11 cellular contexts compared by ENCODE assay signal in genomic region chr16:81450783-81451491, GRCh38. TPM values are rescaled to one million over a fixed set of nuclear protein-coding genes. Genes with fewer than 3 reads are reported as not detected.
DNase-seq lines count a peak whose midpoint lies in the region; ATAC-seq and TF ChIP-seq lines count a peak whose summit lies in the region.
"Had no signal": no experiment of that assay in that cellular context is flagged by ENCODE, and none has a peak within 500 bp of the region (broad histone marks: within the 10 kb centered on the region; RNA-seq: fewer than 3 reads in every experiment).

No MANE protein-coding gene starts in this region.

- H3K4me1 Mint-ChIP-seq in stimulated activated naive CD8-positive, alpha-beta T cell treated with anti-CD3 and anti-CD28 coated beads, Interleukin-15, amount 100 ng/mL, for 72 hours: peaks cover 83% of the 10 kb centered on the region

- no peak for TF ChIP-seq CTCF in RWPE2 (IDR thresholded peaks at IDR 0.05; ENCODE audit: poor library complexity, severe bottlenecking)
- TF ChIP-seq CTCF in epithelial cell of proximal tubule (conservative IDR thresholded peaks at IDR 0.05; ENCODE audit: low read depth, low read length): peak; percentile 13
- no peak for TF ChIP-seq CTCF in GM13976 (IDR thresholded peaks at IDR 0.05; ENCODE audit: borderline replicate concordance, control extremely low read depth, extremely low read depth, insufficient read depth, missing control alignments)

- H3K4me3 Mint-ChIP-seq in stimulated activated naive CD8-positive, alpha-beta T cell treated with anti-CD3 and anti-CD28 coated beads, Interleukin-15, amount 100 ng/mL, for 72 hours: peak overlapping the region; percentile 82

- peaks cover 28% of the 10 kb centered on the region for H3K36me3 ChIP-seq in RWPE2 (ENCODE audit: low read depth)
- H3K36me3 ChIP-seq: SJCRH30 had no signal

- H3K4me1 ChIP-seq in RWPE2 (ENCODE audit: insufficient read depth, poor library complexity, severe bottlenecking): peaks cover 26% of the 10 kb centered on the region
- H3K4me1 ChIP-seq: SJCRH30 had no signal

- no peaks in the 10 kb centered on the region for H3K9me3 ChIP-seq in RWPE2 (ENCODE audit: severe bottlenecking)
- H3K9me3 ChIP-seq: SJCRH30 had no signal

- H3K27me3 ChIP-seq in RWPE2 (ENCODE audit: insufficient read depth, poor library complexity, severe bottlenecking): no peaks in the 10 kb centered on the region
- H3K27me3 ChIP-seq: SJCRH30 had no signal

- H3K4me3 ChIP-seq in RWPE2 (ENCODE audit: severe bottlenecking) (no peak overlapping the region), epithelial cell of proximal tubule (ENCODE audit: low read depth, low read length) (no peak overlapping the region)
- H3K4me3 ChIP-seq: SJCRH30 had no signal

- no peaks in the 10 kb centered on the region for H3K27me3 Mint-ChIP-seq in stimulated activated naive CD8-positive, alpha-beta T cell treated with anti-CD3 and anti-CD28 coated beads, Interleukin-15, amount 100 ng/mL, for 72 hours

- H3K9me3 Mint-ChIP-seq in stimulated activated naive CD8-positive, alpha-beta T cell treated with anti-CD3 and anti-CD28 coated beads, Interleukin-15, amount 100 ng/mL, for 72 hours: peaks cover 7 to 8% of the 10 kb centered on the region in 2 donors

- ATAC-seq in RWPE2 (ENCODE audit: low read depth): no peak
- ATAC-seq in stimulated activated naive CD8-positive, alpha-beta T cell treated with anti-CD3 and anti-CD28 coated beads, Interleukin-15, amount 100 ng/mL, for 72 hours: peak; percentile 3

- H3K27ac Mint-ChIP-seq in stimulated activated naive CD8-positive, alpha-beta T cell treated with anti-CD3 and anti-CD28 coated beads, Interleukin-15, amount 100 ng/mL, for 72 hours: peak overlapping the region in 1 of 2 donors; percentile 24

- DNase-seq in activated effector memory CD4-positive, alpha-beta T cell treated with anti-CD3 and anti-CD28 coated beads, Interleukin-2, amount 50 U/mL, for 16 hours: peak; percentile 51
- DNase-seq in activated effector memory CD4-positive, alpha-beta T cell treated with Interleukin-2 at 50 U/mL for 16 hours: no peak
- DNase-seq in RWPE2 (ENCODE audit: low spot score): no peak
- no peak for DNase-seq in epithelial cell of proximal tubule (ENCODE audit: low read depth)
- DNase-seq in stimulated activated naive CD8-positive, alpha-beta T cell treated with anti-CD3 and anti-CD28 coated beads, Interleukin-15, amount 100 ng/mL, for 72 hours: peak in 1 of 2 donors; percentile 18
- no peak for DNase-seq in KG1 (lab: John Stamatoyannopoulos, UW)
- DNase-seq in GM13976 (ENCODE audit: low spot score): no peak
- DNase-seq in NCI-H1105 (lab: John Stamatoyannopoulos, UW): no peak
- DNase-seq: NCI-H1048, NCI-H526 treated with DMSO at 0.1 percent for 48 hours, SJCRH30 had no signal

- H3K27ac ChIP-seq in RWPE2 (ENCODE audit: poor library complexity, severe bottlenecking): peak overlapping the region; percentile 19
- H3K27ac ChIP-seq: SJCRH30 had no signal

- in situ Hi-C loops in GM13976 (cut with MboI; ENCODE audit: low sequenced_read_pairs, unreplicated experiment): no loop called here

RNA-seq across cellular contexts. Expression of gene CMIP, which starts 6.3 kb away (rescaled TPM):
- total RNA-seq in epithelial cell of proximal tubule: 13.6 and 19.1 TPM in 2 replicates
